Comparison of ENCODE assay signal across 14 cellular contexts in genomic region chr6:28743271-28743789, GRCh38.
A peak's percentile ranks its signal among the peaks of the same experiment; 100 is the strongest.
DNase-seq lines count a peak whose midpoint lies in the region; ATAC-seq and TF ChIP-seq lines count a peak whose summit lies in the region.
"Had no signal": no experiment of that assay in that cellular context is flagged by ENCODE, and none has a peak within 500 bp of the region (broad histone marks: within the 10 kb centered on the region; RNA-seq: fewer than 3 reads in every experiment).

No MANE protein-coding gene starts in this region.

- POLR2A ChIA-PET in HEK293 (lab: Yijun Ruan, JAX), result interaction anchor here (0.7 to 1.4 kb wide), 4 partner anchors 9 to 74 kb away, joined by 3 to 9 read pairs (median 5); no protein-coding TSS in a partner anchor
- POLR2A ChIA-PET in PC-9 (lab: Charles Lee; ENCODE audit: unreplicated experiment), result no interaction called here

- no peaks in the 10 kb centered on the region for H3K4me1 ChIP-seq in HEK293 (ENCODE audit: control insufficient read depth, insufficient read depth, low read length)
- H3K4me1 ChIP-seq in PC-9 (replicated peaks; ENCODE audit: insufficient read depth), result peaks cover 13% of the 10 kb centered on the region
- H3K4me1 ChIP-seq in neuronal stem cell (ENCODE audit: control insufficient read depth in 2 of 2, insufficient read depth in 1 of 2, low read depth in 1 of 2, low read length in 2 of 2), result peaks cover 0 to 1% of the 10 kb centered on the region in 2 donors
- H3K4me1 ChIP-seq: BLaER1 treated with 17β-estradiol and CSF1 and Interleukin-3, amounts not matched to agents 10 nM and 100 nM; Peyer's patch; upper lobe of left lung had no signal

- H3K4me3 ChIP-seq in HEK293 (ENCODE audit: low read depth, low read length) (peak overlapping the region; percentile 19), PC-9 (peak overlapping the region; percentile 53; the same call in 1 of the 2 replicates), epithelial cell of proximal tubule (ENCODE audit: low read depth, low read length) (peak overlapping the region; percentile 20), neuronal stem cell (ENCODE audit: low read length in 2 of 2) (no peak overlapping the region)
- H3K4me3 ChIP-seq: BLaER1 treated with 17β-estradiol and CSF1 and Interleukin-3, amounts not matched to agents 10 nM and 100 nM; Peyer's patch; upper lobe of left lung had no signal

- no peaks in the 10 kb centered on the region for H3K79me1 ChIP-seq in neuronal stem cell (ENCODE audit: low read depth, low read length)

- H2BK15ac ChIP-seq in neuronal stem cell (ENCODE audit: low read length), result no peak overlapping the region

- H3K36me3 ChIP-seq in HEK293 (ENCODE audit: control insufficient read depth in 2 of 2, insufficient read depth in 1 of 2, low read length in 2 of 2), result no peaks in the 10 kb centered on the region
- H3K36me3 ChIP-seq in PC-9 (ENCODE audit: low read depth), result no peaks in the 10 kb centered on the region
- no peaks in the 10 kb centered on the region for H3K36me3 ChIP-seq in neuronal stem cell (replicated peaks in 1 of 2; ENCODE audit: control insufficient read depth in 2 of 2, insufficient read depth in 2 of 2, low read length in 2 of 2)
- H3K36me3 ChIP-seq: BLaER1 treated with 17β-estradiol and CSF1 and Interleukin-3, amounts not matched to agents 10 nM and 100 nM; Peyer's patch; upper lobe of left lung had no signal

- no peaks in the 10 kb centered on the region for H4K20me1 ChIP-seq in PC-9 (ENCODE audit: insufficient read depth)
- H4K20me1 ChIP-seq: BLaER1 treated with 17β-estradiol and CSF1 and Interleukin-3, amounts not matched to agents 10 nM and 100 nM had no signal

- no peak overlapping the region for H3K23ac ChIP-seq in neuronal stem cell (ENCODE audit: low read depth, low read length, poor library complexity)

- no peak overlapping the region for H2AK5ac ChIP-seq in neuronal stem cell (ENCODE audit: low read depth, low read length)

- no TSS peak for BruUV-seq in PC-9 (replicated peaks; lab: Mats Ljungman, UMichigan)

- H4K91ac ChIP-seq in neuronal stem cell (ENCODE audit: low read depth, low read length, poor library complexity), result no peak overlapping the region

- H3K9me3 ChIP-seq in HEK293 (ENCODE audit: control insufficient read depth, insufficient read depth, low read depth, low read length) (no peaks in the 10 kb centered on the region), PC-9 (ENCODE audit: insufficient read depth, low read depth) (no peaks in the 10 kb centered on the region), neuronal stem cell (replicated peaks in 1 of 2; ENCODE audit: control insufficient read depth in 2 of 2, insufficient read depth in 1 of 2, low read depth in 1 of 2, low read length in 2 of 2) (no peaks in the 10 kb centered on the region)
- H3K9me3 ChIP-seq: Peyer's patch had no signal

- H3K79me2 ChIP-seq in PC-9 (ENCODE audit: low read depth), result no peaks in the 10 kb centered on the region

- H3K4ac ChIP-seq in neuronal stem cell (ENCODE audit: low read length), result no peak overlapping the region

- DNase-seq in PC-9, result no peak
- DNase-seq in epithelial cell of proximal tubule (ENCODE audit: low read depth), result no peak
- no peak for DNase-seq in neuronal stem cell (ENCODE audit: low spot score)
- DNase-seq in NCI-H2081 (lab: John Stamatoyannopoulos, UW), result no peak
- DNase-seq: activated CD4-positive, CD25-positive, alpha-beta regulatory T cell; DMS153; NCI-H2029 treated with DMSO at 0.1 percent for 48 hours; NCI-H524 treated with DMSO at 0.1 percent for 48 hours; Peyer's patch; upper lobe of left lung had no signal

- no peak overlapping the region for H4K8ac ChIP-seq in neuronal stem cell (ENCODE audit: low read depth, low read length)

- no peak overlapping the region for H3K9ac ChIP-seq in neuronal stem cell (ENCODE audit: low read depth, low read length, poor library complexity)
- H3K9ac ChIP-seq: BLaER1 treated with 17β-estradiol and CSF1 and Interleukin-3, amounts not matched to agents 10 nM and 100 nM had no signal

- no peak overlapping the region for H2BK120ac ChIP-seq in neuronal stem cell (ENCODE audit: low read depth, low read length)

- H3K18ac ChIP-seq in neuronal stem cell (ENCODE audit: low read length), result no peak overlapping the region

- intact Hi-C loops in PC-9 (cut with micrococcal nuclease; ENCODE audit: unreplicated experiment), result no loop called here

- 0 out of 2 replicates have a peak overlapping the region, but pooled peaks have one; percentile 55 for H2AFZ ChIP-seq in PC-9
- H2AFZ ChIP-seq in neuronal stem cell (ENCODE audit: low read length), result no peak overlapping the region

- H3K4me2 ChIP-seq in PC-9 (peak overlapping the region; percentile 81), neuronal stem cell (ENCODE audit: insufficient read depth, low read length, poor library complexity, severe bottlenecking) (peak overlapping the region; percentile 40)
- H3K4me2 ChIP-seq: BLaER1 treated with 17β-estradiol and CSF1 and Interleukin-3, amounts not matched to agents 10 nM and 100 nM had no signal

- H3F3A ChIP-seq in PC-9 (ENCODE audit: insufficient read depth, low read depth), result peaks cover 17% of the 10 kb centered on the region

- no peak for TF ChIP-seq CTCF in HEK293 (tag by site-specific recombination; IDR thresholded peaks at IDR 0.05)
- TF ChIP-seq CTCF in PC-9 (conservative IDR thresholded peaks at IDR 0.05), result no peak
- TF ChIP-seq CTCF in epithelial cell of proximal tubule (conservative IDR thresholded peaks at IDR 0.05; ENCODE audit: low read depth, low read length), result no peak

- no peaks in the 10 kb centered on the region for H3K9me2 ChIP-seq in PC-9 (ENCODE audit: insufficient read depth)

- no peak overlapping the region for H2BK5ac ChIP-seq in neuronal stem cell (ENCODE audit: low read length)

- no peaks in the 10 kb centered on the region for H3K27me3 ChIP-seq in PC-9 (ENCODE audit: insufficient read depth, low read depth)
- peaks cover 0 to 46% (median 44%) of the 10 kb centered on the region in 3 experiments for H3K27me3 ChIP-seq in neuronal stem cell (ENCODE audit: control insufficient read depth in 3 of 3, insufficient read depth in 3 of 3, low read depth in 1 of 3, low read length in 3 of 3)

- CTCF ChIA-PET in HEK293 (lab: Yijun Ruan, JAX) (interaction anchor here (0.6 to 1.0 kb wide), 4 partner anchors 8 to 64 kb away, joined by 3 to 5 read pairs (median 4); no protein-coding TSS in a partner anchor), PC-9 (lab: Charles Lee) (interaction anchor here (0.5 to 0.6 kb wide), 3 partner anchors 52 to 355 kb away, joined by 3 to 6 read pairs (median 3); no protein-coding TSS in a partner anchor)

- H3K27ac ChIP-seq in HEK293 (ENCODE audit: extremely low read depth, low read depth, low read length), result no peak overlapping the region
- no peak overlapping the region for H3K27ac ChIP-seq in PC-9
- no peak overlapping the region for H3K27ac ChIP-seq in neuronal stem cell (replicated peaks; ENCODE audit: low read length)
- H3K27ac ChIP-seq: BLaER1 treated with 17β-estradiol and CSF1 and Interleukin-3, amounts not matched to agents 10 nM and 100 nM; Peyer's patch; upper lobe of left lung had no signal

- WGBS in neuronal stem cell (ENCODE audit: extremely low coverage in 2 of 2, insufficient read length in 2 of 2, insufficient replicate concordance in 1 of 2), 2 donors, result no CpG with 5 or more reads among the region's 10 CpGs

- ATAC-seq in HG02678 (IDR thresholded peaks at IDR 0.05; ENCODE audit: unreplicated experiment) (no peak), GM21367 (IDR thresholded peaks at IDR 0.05; ENCODE audit: unreplicated experiment) (no peak)

- no peak overlapping the region for H2BK12ac ChIP-seq in neuronal stem cell (ENCODE audit: low read length)

- no peak overlapping the region for H3K14ac ChIP-seq in neuronal stem cell (ENCODE audit: low read length)

TF ChIP-seq in HEK293, 187 proteins besides CTCF, POLR2A, EP300 and RAD21 (continues in another document):
- TF ChIP-seq MEIS1 (CRISPR knock-in tag; IDR thresholded peaks at IDR 0.05; ENCODE audit: borderline replicate concordance) (no peak), ZNF600 (tag by site-specific recombination; IDR thresholded peaks at IDR 0.05) (peak; percentile 29; the same call in 1 of the 2 replicates), ZNF335 (tag by site-specific recombination; conservative IDR thresholded peaks at IDR 0.05) (peak; percentile 66), SCRT2 (tag by site-specific recombination; IDR thresholded peaks at IDR 0.05) (peak; percentile 26; the same call in 1 of the 2 replicates), OSR2 (tag by site-specific recombination; IDR thresholded peaks at IDR 0.05) (no peak), ZNF248 (tag by site-specific recombination; IDR thresholded peaks at IDR 0.05) (no peak), ZBTB17 (tag by site-specific recombination; IDR thresholded peaks at IDR 0.05) (peak; percentile 74), ZNF549 (tag by site-specific recombination; IDR thresholded peaks at IDR 0.05) (no peak), ZNF366 (tag by site-specific recombination; conservative IDR thresholded peaks at IDR 0.05) (no peak)
- TF ChIP-seq, protein P1, sequence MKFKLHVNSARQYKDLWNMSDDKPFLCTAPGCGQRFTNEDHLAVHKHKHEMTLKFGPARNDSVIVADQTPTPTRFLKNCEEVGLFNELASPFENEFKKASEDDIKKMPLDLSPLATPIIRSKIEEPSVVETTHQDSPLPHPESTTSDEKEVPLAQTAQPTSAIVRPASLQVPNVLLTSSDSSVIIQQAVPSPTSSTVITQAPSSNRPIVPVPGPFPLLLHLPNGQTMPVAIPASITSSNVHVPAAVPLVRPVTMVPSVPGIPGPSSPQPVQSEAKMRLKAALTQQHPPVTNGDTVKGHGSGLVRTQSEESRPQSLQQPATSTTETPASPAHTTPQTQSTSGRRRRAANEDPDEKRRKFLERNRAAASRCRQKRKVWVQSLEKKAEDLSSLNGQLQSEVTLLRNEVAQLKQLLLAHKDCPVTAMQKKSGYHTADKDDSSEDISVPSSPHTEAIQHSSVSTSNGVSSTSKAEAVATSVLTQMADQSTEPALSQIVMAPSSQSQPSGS (tag by site-specific recombination; IDR thresholded peaks at IDR 0.05; ENCODE audit: low read depth), result no peak
- TF ChIP-seq, protein P2, sequence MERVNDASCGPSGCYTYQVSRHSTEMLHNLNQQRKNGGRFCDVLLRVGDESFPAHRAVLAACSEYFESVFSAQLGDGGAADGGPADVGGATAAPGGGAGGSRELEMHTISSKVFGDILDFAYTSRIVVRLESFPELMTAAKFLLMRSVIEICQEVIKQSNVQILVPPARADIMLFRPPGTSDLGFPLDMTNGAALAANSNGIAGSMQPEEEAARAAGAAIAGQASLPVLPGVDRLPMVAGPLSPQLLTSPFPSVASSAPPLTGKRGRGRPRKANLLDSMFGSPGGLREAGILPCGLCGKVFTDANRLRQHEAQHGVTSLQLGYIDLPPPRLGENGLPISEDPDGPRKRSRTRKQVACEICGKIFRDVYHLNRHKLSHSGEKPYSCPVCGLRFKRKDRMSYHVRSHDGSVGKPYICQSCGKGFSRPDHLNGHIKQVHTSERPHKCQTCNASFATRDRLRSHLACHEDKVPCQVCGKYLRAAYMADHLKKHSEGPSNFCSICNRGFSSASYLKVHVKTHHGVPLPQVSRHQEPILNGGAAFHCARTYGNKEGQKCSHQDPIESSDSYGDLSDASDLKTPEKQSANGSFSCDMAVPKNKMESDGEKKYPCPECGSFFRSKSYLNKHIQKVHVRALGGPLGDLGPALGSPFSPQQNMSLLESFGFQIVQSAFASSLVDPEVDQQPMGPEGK (tag by site-specific recombination; IDR thresholded peaks at IDR 0.05), result peak; percentile 18; the same call in 1 of the 2 replicates

Comparison
In these comparisons a context has a peak if more than half of its experiments do, and no peak if none do; other contexts are left out.
1. H3K4me3 ChIP-seq: peak in HEK293 (single experiment), PC-9 (single experiment) and epithelial cell of proximal tubule (single experiment); none in neuronal stem cell (0 of 2).